Comparison of ENCODE assay signal across 8 cellular contexts in the genomic region with DNA sequence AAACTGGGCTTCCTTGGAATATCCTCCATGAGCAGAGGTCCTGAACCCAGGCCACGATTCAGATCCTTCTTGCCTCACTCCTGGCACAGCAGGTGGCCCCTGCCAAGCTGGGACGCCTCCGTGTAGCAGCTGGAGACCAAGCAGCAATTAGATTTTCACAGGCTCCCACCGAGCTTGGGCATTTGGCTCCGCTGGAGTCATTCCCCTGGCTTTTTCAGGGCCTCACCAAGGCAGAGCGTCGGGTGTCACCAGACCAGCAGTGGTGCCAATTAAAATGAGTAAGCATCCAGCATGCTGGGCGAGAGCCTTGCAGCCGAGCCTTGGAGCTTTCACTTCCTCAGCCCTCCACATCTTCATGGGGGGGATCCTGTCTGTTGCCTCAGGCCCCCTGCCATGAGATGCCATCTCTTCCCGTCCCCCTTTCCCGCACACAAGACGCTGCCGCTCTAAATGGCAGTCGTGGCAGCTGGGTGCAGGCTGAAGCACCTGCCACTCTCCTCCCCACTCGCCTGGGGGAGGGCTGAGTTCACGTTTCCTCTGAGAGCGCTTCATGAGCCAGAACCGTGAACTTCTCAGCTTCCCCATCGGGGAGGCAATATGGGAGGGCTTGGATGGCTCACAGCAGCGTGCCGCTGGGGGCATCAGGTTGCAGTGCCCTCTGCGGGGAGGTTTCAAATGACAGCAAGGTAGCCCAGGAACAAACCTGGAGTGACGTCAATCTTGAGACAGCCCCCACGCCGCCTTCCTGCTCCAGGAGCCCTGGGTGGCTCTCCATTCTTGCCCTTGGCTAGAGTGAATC. TPM values are rescaled to one million over a fixed set of nuclear protein-coding genes. Genes with fewer than 3 reads are reported as not detected.
DNase-seq lines count a peak whose midpoint lies in the region; ATAC-seq and TF ChIP-seq lines count a peak whose summit lies in the region.

No MANE protein-coding gene starts in this region.

- DNase-seq in DMS 273 (lab: John Stamatoyannopoulos, UW; ENCODE audit: unreplicated experiment) (peak; percentile 93), LHCN-M2 (ENCODE audit: low read depth) (peak; percentile 56), astrocyte of the cerebellum (ENCODE audit: low read depth) (peak; percentile 67), memory B cell (ENCODE audit: low spot score in 2 of 2) (peak; percentile 80 to 82), cortex of kidney (lab: John Stamatoyannopoulos, UW) (no peak)
- peak; percentile 37 for DNase-seq in T-helper 2 cell treated with Interferon-gamma antibody and Interleukin-4, amounts not matched to agents 5 μg/mL and 100 μg/mL, for 36 hours (ENCODE audit: low spot score)
- DNase-seq in stimulated activated CD8-positive, alpha-beta memory T cell treated with anti-CD3 and anti-CD28 coated beads, Interleukin-4, amount 100 ng/mL, for 4 hours (ENCODE audit: low read depth in 2 of 2, low spot score in 1 of 2), result peak; percentile 24 to 29

- ATAC-seq in GM21515 (IDR thresholded peaks at IDR 0.05; ENCODE audit: unreplicated experiment), result peak; percentile 58
- ATAC-seq in memory B cell (ENCODE audit: low read depth), result peak; percentile 88

- H3K36me3 Mint-ChIP-seq in T-helper 2 cell treated with Interferon-gamma antibody and Interleukin-4, amounts not matched to agents 5 μg/mL and 100 μg/mL, for 36 hours (ENCODE audit: low read depth), result peaks cover 49% of the 10 kb centered on the region
- peaks cover 11% of the 10 kb centered on the region for H3K36me3 Mint-ChIP-seq in memory B cell

- H3K9me3 Mint-ChIP-seq in T-helper 2 cell treated with Interferon-gamma antibody and Interleukin-4, amounts not matched to agents 5 μg/mL and 100 μg/mL, for 36 hours, result no peaks in the 10 kb centered on the region
- H3K9me3 Mint-ChIP-seq in memory B cell, result no peaks in the 10 kb centered on the region

- TF ChIP-seq CTCF in astrocyte of the cerebellum (IDR thresholded peaks at IDR 0.05; ENCODE audit: low read depth, low read length, missing control alignments), result no peak

- peak overlapping the region; percentile 93 for H3K27ac Mint-ChIP-seq in T-helper 2 cell treated with Interferon-gamma antibody and Interleukin-4, amounts not matched to agents 5 μg/mL and 100 μg/mL, for 36 hours
- H3K27ac Mint-ChIP-seq in memory B cell, result peak overlapping the region; percentile 73

- no peak overlapping the region for H3K4me3 ChIP-seq in astrocyte of the cerebellum (ENCODE audit: low read depth, low read length)

- peak overlapping the region; percentile 80 for H3K4me3 Mint-ChIP-seq in T-helper 2 cell treated with Interferon-gamma antibody and Interleukin-4, amounts not matched to agents 5 μg/mL and 100 μg/mL, for 36 hours
- H3K4me3 Mint-ChIP-seq in memory B cell, result peak overlapping the region; percentile 85

- in situ Hi-C loops in astrocyte of the cerebellum (cut with HindIII; ENCODE audit: low sequenced_read_pairs), result no loop called here

- H3K4me1 Mint-ChIP-seq in T-helper 2 cell treated with Interferon-gamma antibody and Interleukin-4, amounts not matched to agents 5 μg/mL and 100 μg/mL, for 36 hours (ENCODE audit: low read depth), result peaks cover 38% of the 10 kb centered on the region
- peaks cover 30% of the 10 kb centered on the region for H3K4me1 Mint-ChIP-seq in memory B cell

- no peaks in the 10 kb centered on the region for H3K27me3 Mint-ChIP-seq in T-helper 2 cell treated with Interferon-gamma antibody and Interleukin-4, amounts not matched to agents 5 μg/mL and 100 μg/mL, for 36 hours (ENCODE audit: low read depth)
- H3K27me3 Mint-ChIP-seq in memory B cell, result no peaks in the 10 kb centered on the region

RNA-seq across cellular contexts. Expression of a gene that starts 11.7 kb away (rescaled TPM):
- 17.8 and 21.4 TPM in 2 replicates for total RNA-seq in LHCN-M2 (2014; rRNA removed)
- 11.4 TPM for polyA plus RNA-seq in LHCN-M2 (2012)

RNA-seq across cellular contexts. Expression of a gene that starts 47.5 kb away (rescaled TPM):
- total RNA-seq in LHCN-M2 (2014; rRNA removed), result 34.2 and 38.0 TPM in 2 replicates
- polyA plus RNA-seq in LHCN-M2 (2012), result 23.2 TPM

RNA-seq across cellular contexts. Expression of a gene that starts 47.7 kb away (rescaled TPM):
- 58.7 and 74.3 TPM in 2 replicates for total RNA-seq in LHCN-M2 (2014; rRNA removed)
- polyA plus RNA-seq in LHCN-M2 (2012), result 36.5 TPM
